14 cellular contexts compared by ENCODE assay signal in the genomic region with DNA sequence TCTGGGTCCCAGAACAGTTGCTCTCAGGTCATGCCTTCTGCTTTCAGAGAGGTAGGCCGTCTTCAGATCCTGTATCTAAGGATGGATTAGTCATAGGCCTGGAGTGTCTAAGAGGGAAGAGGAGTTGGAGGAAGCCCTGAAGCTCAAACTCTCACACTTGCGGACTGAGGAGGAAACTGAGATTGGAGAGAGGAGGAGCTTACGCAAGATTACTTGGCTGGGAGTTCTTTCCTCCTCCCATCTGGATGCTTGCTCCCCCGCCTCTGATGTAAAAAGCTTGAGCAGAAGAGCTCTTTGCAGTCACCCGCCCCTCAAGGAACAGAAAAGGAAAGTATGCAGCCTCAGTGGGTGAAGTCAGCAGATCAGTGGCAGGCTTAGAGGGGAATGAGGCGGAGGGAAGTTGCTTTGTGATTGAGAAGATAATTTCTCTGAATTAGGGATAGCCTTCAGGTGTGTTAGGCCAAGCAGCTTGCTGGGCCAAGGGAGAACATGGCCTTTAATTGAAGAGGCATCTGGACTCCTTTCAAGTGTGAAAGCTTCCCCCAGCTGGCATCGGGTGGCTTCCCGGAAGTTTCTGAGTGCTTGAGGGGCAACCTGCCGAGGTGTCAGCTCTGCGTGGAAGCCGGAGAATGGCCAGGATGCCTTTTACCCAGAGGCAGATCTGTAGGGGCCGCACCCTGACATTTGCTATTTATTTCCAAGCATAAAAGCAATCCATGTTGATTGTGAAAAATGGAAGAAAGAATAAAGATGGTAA. TPM values are rescaled to one million over a fixed set of nuclear protein-coding genes. Genes with fewer than 3 reads are reported as not detected.
DNase-seq lines count a peak whose midpoint lies in the region; ATAC-seq and TF ChIP-seq lines count a peak whose summit lies in the region.
"Had no signal": no experiment of that assay in that cellular context is flagged by ENCODE, and none has a peak within 500 bp of the region (broad histone marks: within the 10 kb centered on the region; RNA-seq: fewer than 3 reads in every experiment).

No MANE protein-coding gene starts in this region.

- H3K79me2 ChIP-seq in mammary epithelial cell (ENCODE audit: insufficient read depth, low read length) = no peaks in the 10 kb centered on the region

- H3K9me3 ChIP-seq in mammary epithelial cell (replicated peaks; ENCODE audit: insufficient read depth, low read length) (no peaks in the 10 kb centered on the region), WERI-Rb-1 (ENCODE audit: severe bottlenecking) (no peaks in the 10 kb centered on the region), upper lobe of right lung (no peaks in the 10 kb centered on the region)
- H3K9me3 ChIP-seq: SK-N-SH had no signal

- no peak overlapping the region for H3K9ac ChIP-seq in mammary epithelial cell (ENCODE audit: insufficient read depth, low read length)
- H3K9ac ChIP-seq: SK-N-SH had no signal

- POLR2A ChIA-PET in MCF 10A (lab: Yijun Ruan, JAX) = no interaction called here

- no peak overlapping the region for H3K4me3 ChIP-seq in mammary epithelial cell (replicated peaks in 1 of 3; ENCODE audit: insufficient read depth in 1 of 3, low read depth in 2 of 3, low read length in 3 of 3)
- H3K4me3 ChIP-seq in WERI-Rb-1 (ENCODE audit: low read depth, low read length) = no peak overlapping the region
- no peak overlapping the region for H3K4me3 ChIP-seq in upper lobe of right lung

- TF ChIP-seq CTCF in MCF 10A (IDR thresholded peaks at IDR 0.05; ENCODE audit: unreplicated experiment) = no peak
- TF ChIP-seq CTCF in mammary epithelial cell (conservative IDR thresholded peaks at IDR 0.05 in 1 of 2, IDR thresholded peaks at IDR 0.05 in 1 of 2; ENCODE audit: extremely low read depth in 1 of 2, insufficient read depth in 1 of 2, low read depth in 1 of 2, low read length in 2 of 2) = no peak
- TF ChIP-seq CTCF in WERI-Rb-1 (IDR thresholded peaks at IDR 0.05; ENCODE audit: low read depth, low read length) = no peak
- TF ChIP-seq CTCF in upper lobe of right lung (IDR thresholded peaks at IDR 0.05) = no peak

- intact Hi-C loops in MCF 10A (cut with micrococcal nuclease) (no loop called here), mammary epithelial cell (cut with micrococcal nuclease) (no loop called here), upper lobe of right lung (cut with DNase I) (no loop called here)

- dilution Hi-C loops in mammary epithelial cell (cut with HindIII; ENCODE audit: low sequenced_read_pairs) = loop anchor here (5.0 kb wide), 1 partner anchor 33 kb away; no protein-coding TSS in a partner anchor

- no peak overlapping the region for H3K27ac ChIP-seq in mammary epithelial cell (ENCODE audit: insufficient read depth, low read depth, low read length)
- H3K27ac ChIP-seq in WERI-Rb-1 = peak overlapping the region; percentile 11
- H3K27ac ChIP-seq in layer of hippocampus (ENCODE audit: low read depth, low read length) = peak overlapping the region; percentile 35
- H3K27ac ChIP-seq in upper lobe of right lung = no peak overlapping the region

- peaks cover 17% of the 10 kb centered on the region for H3K4me1 Mint-ChIP-seq in MCF 10A (ENCODE audit: insufficient read depth, unreplicated experiment)

- BruUV-seq in MCF 10A (replicated peaks; lab: Mats Ljungman, UMichigan) = no TSS peak
- BruUV-seq in mammary epithelial cell (replicated peaks; lab: Mats Ljungman, UMichigan) = no TSS peak

- H3K27ac Mint-ChIP-seq in MCF 10A (ENCODE audit: low read depth, unreplicated experiment) = no peak overlapping the region
- H3K27ac Mint-ChIP-seq: activated CD8-positive, alpha-beta T cell treated with anti-CD3 and anti-CD28 coated beads for 36 hours had no signal

- no peaks in the 10 kb centered on the region for H3K9me3 Mint-ChIP-seq in MCF 10A (ENCODE audit: unreplicated experiment)
- H3K9me3 Mint-ChIP-seq: activated CD8-positive, alpha-beta T cell treated with anti-CD3 and anti-CD28 coated beads for 36 hours had no signal

- H3K4me3 Mint-ChIP-seq in MCF 10A (ENCODE audit: unreplicated experiment) = no peak overlapping the region
- H3K4me3 Mint-ChIP-seq: activated CD8-positive, alpha-beta T cell treated with anti-CD3 and anti-CD28 coated beads for 36 hours had no signal

- no peak overlapping the region for H3K4me2 ChIP-seq in mammary epithelial cell (ENCODE audit: insufficient read depth, low read depth, low read length)
- H3K4me2 ChIP-seq: SK-N-SH had no signal

- CTCF ChIA-PET in MCF 10A (lab: Yijun Ruan, JAX) (interaction anchor here (0.7 to 4.9 kb wide), 12 partner anchors 8 to 134 kb away, joined by 3 to 33 read pairs (median 4); a partner anchor contains a TSS), mammary epithelial cell (lab: Charles Lee; ENCODE audit: low non-redundant PET) (no interaction called here)

- H3K27me3 Mint-ChIP-seq in MCF 10A (ENCODE audit: insufficient read depth, unreplicated experiment) = no peaks in the 10 kb centered on the region

- in situ Hi-C loops in mammary epithelial cell (cut with MboI; ENCODE audit: low sequenced_read_pairs in 2 of 2) = no loop called here

- 84% methylated on average over 11 of the region's 12 CpGs for WGBS in mammary epithelial cell (ENCODE audit: low coverage, missing lambda C conversion rate)

- H3K27me3 ChIP-seq in mammary epithelial cell (ENCODE audit: insufficient read depth, low read length) (no peaks in the 10 kb centered on the region), WERI-Rb-1 (ENCODE audit: insufficient read depth, low read depth, severe bottlenecking) (no peaks in the 10 kb centered on the region), layer of hippocampus (ENCODE audit: control insufficient read depth, insufficient read depth, low read length) (no peaks in the 10 kb centered on the region), upper lobe of right lung (no peaks in the 10 kb centered on the region)

- no peak overlapping the region for H2AFZ ChIP-seq in mammary epithelial cell (ENCODE audit: low read depth, low read length)

- H4K20me1 ChIP-seq in mammary epithelial cell (ENCODE audit: insufficient read depth, low read length) = no peaks in the 10 kb centered on the region

- H3K36me3 ChIP-seq in mammary epithelial cell (ENCODE audit: insufficient read depth, low read length) (no peaks in the 10 kb centered on the region), WERI-Rb-1 (peaks cover 36% of the 10 kb centered on the region), upper lobe of right lung (no peaks in the 10 kb centered on the region)

- peak; percentile 89 for DNase-seq in MCF 10A (ENCODE audit: unreplicated experiment)
- DNase-seq in mammary epithelial cell = no peak
- DNase-seq in WERI-Rb-1 = peak; percentile 74
- DNase-seq in upper lobe of right lung = peak; percentile 42
- DNase-seq in EL = no peak
- DNase-seq in RKO (ENCODE audit: low spot score) = no peak
- no peak for DNase-seq in midbrain (lab: John Stamatoyannopoulos, UW)
- DNase-seq: activated CD8-positive, alpha-beta T cell treated with anti-CD3 and anti-CD28 coated beads for 36 hours; NCI-H1930; SK-N-SH had no signal

- H3K4me1 ChIP-seq in mammary epithelial cell (ENCODE audit: insufficient read depth, low read length) (peaks cover 8% of the 10 kb centered on the region), upper lobe of right lung (peaks cover 19% of the 10 kb centered on the region)

- H3K36me3 Mint-ChIP-seq in MCF 10A (ENCODE audit: insufficient read depth, unreplicated experiment) = no peaks in the 10 kb centered on the region

- peak; percentile 42 for ATAC-seq in upper lobe of right lung
- ATAC-seq: activated CD8-positive, alpha-beta T cell treated with anti-CD3 and anti-CD28 coated beads for 36 hours had no signal

RNA-seq across cellular contexts. Expression of a gene that starts 6.6 kb away (rescaled TPM):
- 0.26 and 0.34 TPM in 2 replicates for total RNA-seq in MCF 10A (2022)
- 1 to 10 TPM in 1 of 2 donors, under 1 TPM in 1; 0.96 to 1.7 TPM for total RNA-seq in mammary epithelial cell
- 0.74 TPM for polyA plus RNA-seq in mammary epithelial cell
- polyA minus RNA-seq in mammary epithelial cell = not detected
- total RNA-seq in upper lobe of right lung = 4.1 TPM
- total RNA-seq: activated CD8-positive, alpha-beta T cell treated with anti-CD3 and anti-CD28 coated beads for 36 hours had no signal

RNA-seq across cellular contexts. Expression of a gene that starts 41.5 kb away (rescaled TPM):
- total RNA-seq in MCF 10A (2022) (not detected in 2 replicates), mammary epithelial cell (not detected), upper lobe of right lung (not detected)
- not detected for polyA plus RNA-seq in mammary epithelial cell
- not detected for polyA minus RNA-seq in mammary epithelial cell
- total RNA-seq: activated CD8-positive, alpha-beta T cell treated with anti-CD3 and anti-CD28 coated beads for 36 hours; epithelial cell of proximal tubule had no signal
- polyA plus RNA-seq: keratinocyte had no signal

RNA-seq across cellular contexts. Expression of a gene that starts 48.3 kb away (rescaled TPM):
- not detected in 2 replicates for total RNA-seq in MCF 10A (2022)
- not detected for total RNA-seq in mammary epithelial cell
- polyA plus RNA-seq in mammary epithelial cell = not detected
- not detected for polyA minus RNA-seq in mammary epithelial cell
- not detected for total RNA-seq in upper lobe of right lung
- total RNA-seq: activated CD8-positive, alpha-beta T cell treated with anti-CD3 and anti-CD28 coated beads for 36 hours; epithelial cell of proximal tubule had no signal
- polyA plus RNA-seq: AG04450, keratinocyte, SK-N-SH had no signal

RNA-seq across cellular contexts. Expression of a gene that starts 52.4 kb away (rescaled TPM):
- total RNA-seq in MCF 10A (2022) (0.75 and 0.88 TPM in 2 replicates), mammary epithelial cell (10 to 100 TPM in 1 of 2 donors, not detected in 1; 37.0 TPM), upper lobe of right lung (85.1 TPM)
- polyA plus RNA-seq in mammary epithelial cell = 0.33 TPM
- polyA minus RNA-seq in mammary epithelial cell = not detected
- total RNA-seq: activated CD8-positive, alpha-beta T cell treated with anti-CD3 and anti-CD28 coated beads for 36 hours had no signal
- polyA plus RNA-seq: SK-N-SH had no signal

Comparison
In these comparisons a context has a peak if more than half of its experiments do, and no peak if none do; other contexts are left out.
1. DNase-seq: peak in MCF 10A (single experiment), WERI-Rb-1 (single experiment) and upper lobe of right lung (single experiment); none in mammary epithelial cell (single experiment), EL (single experiment), RKO (single experiment) and midbrain (single experiment).
2. H3K27ac ChIP-seq: peak in WERI-Rb-1 (single experiment) and layer of hippocampus (single experiment); none in mammary epithelial cell (single experiment) and upper lobe of right lung (single experiment).